Comparison of ENCODE assay signal across 21 cellular contexts in the genomic region with DNA sequence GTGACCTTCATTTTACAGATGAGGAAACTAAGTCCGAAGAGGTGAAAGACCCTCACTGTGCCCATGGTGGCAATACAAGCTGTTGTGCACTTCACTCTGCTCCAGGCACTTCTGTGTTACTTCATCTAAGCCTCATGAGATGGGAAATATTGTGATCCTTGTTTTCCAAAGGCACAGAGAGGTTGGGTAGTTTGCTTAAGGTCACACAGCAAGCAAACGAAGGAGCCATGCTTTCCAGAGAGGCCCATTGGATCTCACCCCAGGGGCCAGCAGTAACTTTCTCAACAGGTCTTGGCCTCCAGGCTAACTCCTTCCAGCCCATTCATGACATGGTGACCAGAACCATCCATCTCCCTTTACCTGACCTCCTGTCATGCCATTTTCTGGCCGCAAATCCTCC.
"Had no signal": no experiment of that assay in that cellular context is flagged by ENCODE, and none has a peak within 500 bp of the region (broad histone marks: within the 10 kb centered on the region; RNA-seq: fewer than 3 reads in every experiment).

No MANE protein-coding gene starts in this region.

- H3K36me3 ChIP-seq: neutrophil, pancreas, thoracic aorta, tibial nerve, upper lobe of left lung had no signal

- H3K4me3 ChIP-seq: coronary artery, lung, pancreas, thoracic aorta, tibial nerve, upper lobe of left lung had no signal

- DNase-seq: dermis blood vessel endothelial cell; effector memory CD4-positive, alpha-beta T cell; head of caudate nucleus; naive B cell; pancreas; retina; stimulated activated CD4-positive, alpha-beta T cell treated with anti-CD3 and anti-CD28 coated beads, Interleukin-2, amount 100 ng/mL, for 24 hours; stimulated activated CD4-positive, alpha-beta T cell treated with anti-CD3 and anti-CD28 coated beads, Interleukin-4, amount 100 ng/mL, for 24 hours; stimulated activated naive CD8-positive, alpha-beta T cell treated with anti-CD3 and anti-CD28 coated beads, Interleukin-15, Interleukin-2, amounts not matched to agents 100 U/mL and 50 U/mL, for 24 hours; substantia nigra; upper lobe of left lung had no signal

- H3K27ac ChIP-seq: coronary artery, neutrophil, pancreas, thoracic aorta, tibial nerve, upper lobe of left lung had no signal

- FAIRE-seq: endothelial cell of umbilical vein, frontal cortex, pancreas had no signal

- H3K27me3 ChIP-seq: neutrophil, pancreas, tibial nerve, upper lobe of left lung had no signal

- H3K4me1 ChIP-seq: pancreas, tibial nerve, upper lobe of left lung had no signal

- H3K9me3 ChIP-seq: neutrophil, pancreas, thoracic aorta, upper lobe of left lung had no signal

- ATAC-seq: natural killer cell treated with Interleukin-12 subunit alpha and Interleukin-12 subunit beta and Interleukin-15 and Interleukin-18, amount 100 ng/mL, for 72 hours; pancreas; sciatic nerve; stimulated activated effector memory CD8-positive, alpha-beta T cell treated with anti-CD3 and anti-CD28 coated beads, Interleukin-12 subunit alpha, Interleukin-12 subunit beta, amount 100 ng/mL, for 72 hours; stimulated activated naive CD8-positive, alpha-beta T cell treated with anti-CD3 and anti-CD28 coated beads, Interleukin-15, Interleukin-2, amounts not matched to agents 100 U/mL and 50 U/mL, for 24 hours had no signal
